8 cellular contexts compared by ENCODE assay signal in the genomic region with DNA sequence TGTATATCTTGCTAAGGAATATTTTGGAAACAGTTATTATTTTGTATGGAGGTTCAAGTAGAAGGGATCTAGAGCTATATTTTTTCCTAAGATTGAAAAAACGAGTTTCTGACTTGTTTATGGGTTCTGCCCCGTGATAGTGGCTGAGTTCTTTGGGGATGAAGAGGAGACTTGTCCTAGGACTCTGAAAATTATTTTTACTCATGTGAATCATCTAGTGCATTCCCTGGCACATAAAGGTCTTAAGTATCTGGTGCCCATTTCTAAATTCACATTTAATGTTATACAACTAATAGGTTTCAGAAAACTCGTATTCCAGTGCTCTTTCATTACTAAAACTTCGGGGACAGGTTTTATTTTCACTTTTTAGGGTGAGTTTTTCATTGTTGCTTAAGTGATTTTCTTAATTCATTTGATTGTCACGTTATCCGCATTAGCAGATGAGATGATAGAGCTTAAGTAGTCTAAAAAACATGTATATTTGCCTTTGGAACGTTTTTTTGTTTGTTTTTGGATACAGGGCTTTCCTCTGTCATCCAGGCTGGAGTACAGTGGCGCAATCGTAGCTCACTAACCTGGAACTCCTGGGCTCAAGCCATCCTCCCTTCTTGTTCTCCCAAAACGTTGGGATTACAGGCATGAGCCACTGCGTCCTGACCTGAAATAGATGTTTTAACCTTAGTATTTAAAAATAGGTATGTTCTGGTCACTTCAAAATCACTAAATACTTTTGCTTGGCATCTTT. TPM values are rescaled to one million over a fixed set of nuclear protein-coding genes. Genes with fewer than 3 reads are reported as not detected.
A peak's percentile ranks its signal among the peaks of the same experiment; 100 is the strongest.
DNase-seq lines count a peak whose midpoint lies in the region; ATAC-seq, FAIRE-seq and TF ChIP-seq lines count a peak whose summit lies in the region.

No MANE protein-coding gene starts in this region.

- peaks cover 28% of the 10 kb centered on the region for H3K4me1 Mint-ChIP-seq in memory B cell

- no peaks in the 10 kb centered on the region for H3K27me3 ChIP-seq in HUES48 (ENCODE audit: control insufficient read depth, insufficient read depth, low read length)
- H3K27me3 ChIP-seq in K562 (ENCODE audit: control insufficient read depth in 2 of 2, insufficient read depth in 2 of 2, low read length in 2 of 2): no peaks in the 10 kb centered on the region

- H2AFZ ChIP-seq in K562 (ENCODE audit: low read depth, low read length): peak overlapping the region; percentile 75

- no peaks in the 10 kb centered on the region for H4K20me1 ChIP-seq in K562 (replicated peaks; ENCODE audit: control insufficient read depth, insufficient read depth, low read length)

- CTCF ChIA-PET in A549 (lab: Yijun Ruan, JAX): interaction anchor here (0.7 to 0.9 kb wide), 2 partner anchors 35 to 1728 kb away, joined by 3 to 4 read pairs; no protein-coding TSS in a partner anchor
- CTCF ChIA-PET in K562 (lab: Yijun Ruan, JAX; ENCODE audit: low intra/inter-chr PET ratio): interaction anchor here (0.5 kb wide), 1 partner anchor 11 kb away, joined by 3 read pairs; no protein-coding TSS in a partner anchor

- POLR2A ChIA-PET in A549 (lab: Yijun Ruan, JAX) (no interaction called here), K562 (lab: Yijun Ruan, JAX) (interaction anchor here (0.8 to 1.5 kb wide), 5 partner anchors 9 to 251 kb away, joined by 3 to 6 read pairs (median 3); no protein-coding TSS in a partner anchor)

- H3K9me3 ChIP-seq in A549: no peaks in the 10 kb centered on the region
- H3K9me3 ChIP-seq in HUES48 (ENCODE audit: control insufficient read depth, insufficient read depth, low read length): no peaks in the 10 kb centered on the region
- no peaks in the 10 kb centered on the region for H3K9me3 ChIP-seq in K562 (replicated peaks; ENCODE audit: control insufficient read depth, insufficient read depth, low read depth, low read length)

- H3K4me1 ChIP-seq in A549 (peaks cover 22% of the 10 kb centered on the region; the same call in 2 of the 3 replicates), HUES48 (ENCODE audit: control insufficient read depth, insufficient read depth, low read length) (peaks cover 31% of the 10 kb centered on the region), K562 (replicated peaks in 1 of 2; ENCODE audit: control insufficient read depth in 2 of 2, insufficient read depth in 2 of 2, low read length in 2 of 2) (peaks cover 9 to 21% of the 10 kb centered on the region in 2 experiments)

- in situ Hi-C loops in K562 (cut with MboI): no loop called here

- no peaks in the 10 kb centered on the region for H3K27me3 Mint-ChIP-seq in memory B cell

- H3K4me2 ChIP-seq in A549: peak overlapping the region; percentile 93
- H3K4me2 ChIP-seq in K562 (ENCODE audit: insufficient read depth, low read length): peak overlapping the region; percentile 99

- BruUV-seq in K562 (replicated peaks; lab: Mats Ljungman, UMichigan): no TSS peak

- ATAC-seq in A549 (no peak), K562 (no peak), memory B cell (ENCODE audit: low read depth) (no peak), HG02623 (IDR thresholded peaks at IDR 0.05; ENCODE audit: unreplicated experiment) (no peak)

- FAIRE-seq in A549 (lab: Jason Lieb, UNC) (no peak), K562 (lab: Jason Lieb, UNC) (peak; percentile 40)

- no peak for TF ChIP-seq CTCF in A549 (IDR thresholded peaks at IDR 0.05)
- no peak for TF ChIP-seq CTCF in K562 (IDR thresholded peaks at IDR 0.05 in 2 of 3, conservative IDR thresholded peaks at IDR 0.05 in 1 of 3; ENCODE audit: insufficient read depth in 2 of 3, low read depth in 1 of 3, low read length in 3 of 3)

- H3K9ac ChIP-seq in HUES48 (ENCODE audit: low read depth, low read length) (0 out of 2 replicates have a peak overlapping the region, but pooled peaks have one; percentile 92), K562 (ENCODE audit: insufficient read depth in 1 of 2, low read depth in 2 of 2, low read length in 2 of 2) (peak overlapping the region; percentile 72 to 96; a peak in 3 of 4 replicates)

- H3K27ac Mint-ChIP-seq in memory B cell: peak overlapping the region; percentile 98

- 46% methylated on average over 11 of the region's 11 CpGs for WGBS in A549 (ENCODE audit: missing lambda C conversion rate)
- WGBS in K562 (ENCODE audit: insufficient coverage, low coverage, missing lambda C conversion rate): 15% methylated on average over 11 of the region's 11 CpGs

- H3K9me1 ChIP-seq in K562 (ENCODE audit: control insufficient read depth, insufficient read depth, low read length): no peaks in the 10 kb centered on the region

- H3K27ac ChIP-seq in A549 (peak overlapping the region in 1 of 2 experiments; percentile 99; a peak in 3 of 6 replicates), HUES48 (ENCODE audit: low read depth, low read length) (no peak overlapping the region), K562 (ENCODE audit: extremely low read depth, low read depth, low read length) (peak overlapping the region; percentile 94)

- peak overlapping the region; percentile 97 for H3K4me3 ChIP-seq in A549
- peak overlapping the region; percentile 86 for H3K4me3 ChIP-seq in HUES48 (ENCODE audit: low read depth, low read length)
- H3K4me3 ChIP-seq in K562: peak overlapping the region; percentile 83

- intact Hi-C loops in K562 (cut with micrococcal nuclease): loop anchor here (5.0 kb wide), 2 partner anchors 78 to 242 kb away; no protein-coding TSS in a partner anchor

- peak overlapping the region; percentile 92 for H3K4me3 Mint-ChIP-seq in memory B cell

- TF ChIP-seq EP300 in A549 (IDR thresholded peaks at IDR 0.05) (no peak), K562 (IDR thresholded peaks at IDR 0.05; ENCODE audit: low read length) (no peak)

- no peak for DNase-seq in A549 (ENCODE audit: low read depth in 1 of 2, low spot score in 1 of 2)
- no peak for DNase-seq in K562 (ENCODE audit: extremely low read depth in 1 of 4, low spot score in 3 of 4)
- DNase-seq in memory B cell (ENCODE audit: low spot score in 2 of 2): no peak
- DNase-seq in glomerular visceral epithelial cell (ENCODE audit: extremely low spot score): no peak
- DNase-seq in central memory CD4-positive, alpha-beta T cell: no peak
- DNase-seq in NCI-H2196 (lab: John Stamatoyannopoulos, UW; ENCODE audit: unreplicated experiment): no peak

- peaks cover 9% of the 10 kb centered on the region for H3K36me3 Mint-ChIP-seq in memory B cell

- peaks cover 76% of the 10 kb centered on the region for H3K79me2 ChIP-seq in K562 (ENCODE audit: control insufficient read depth, insufficient read depth, low read length)

- no peaks in the 10 kb centered on the region for H3K9me3 Mint-ChIP-seq in memory B cell

- TF ChIP-seq RAD21 in A549 (conservative IDR thresholded peaks at IDR 0.05 in 1 of 2, IDR thresholded peaks at IDR 0.05 in 1 of 2): no peak
- TF ChIP-seq RAD21 in K562 (CRISPR knock-in tag; conservative IDR thresholded peaks at IDR 0.05 in 1 of 2, IDR thresholded peaks at IDR 0.05 in 1 of 2): no peak

- H3K36me3 ChIP-seq in HUES48 (ENCODE audit: control insufficient read depth, insufficient read depth, low read length) (peaks cover 29% of the 10 kb centered on the region), K562 (ENCODE audit: control insufficient read depth, insufficient read depth, low read length) (peaks cover 30% of the 10 kb centered on the region)

- TF ChIP-seq POLR2A in A549 (IDR thresholded peaks at IDR 0.05; ENCODE audit: low read length): no peak
- TF ChIP-seq POLR2A in K562 (conservative IDR thresholded peaks at IDR 0.05): no peak

RNA-seq across cellular contexts. Expression of gene NFYA, which starts 2.1 kb away (rescaled TPM):
- polyA plus RNA-seq in A549 (2011; rRNA removed) (11.2 and 19.2 TPM in 2 replicates), A549 (2017; fragmentation: RNase III; extraction: RNeasy Plus Mini Kit Qiagen cat#74134 plus additional on column Dnase treatment) (15.7 to 17.0 TPM (median 16.2 TPM) in 3 replicates), K562 (2011; rRNA removed) (21.8 and 25.1 TPM in 2 replicates), K562 (2014; fragmentation: Illumina TruSeq; extraction: Trizol) (31.2 and 37.1 TPM in 2 replicates), K562 (2014; fragmentation: Nextera tagmentation; extraction: Ambion mirVana) (10 to 100 TPM in 1 of 2 experiments, 1 to 10 TPM in 1; 7.3 to 10.1 TPM), K562 (2014; rRNA removed) (21.9 and 22.7 TPM in 2 replicates)
- polyA plus RNA-seq in A549 (2012; cell fraction: cytosol; rRNA removed): 5.3 and 7.1 TPM in 2 replicates
- 5.1 and 5.3 TPM in 2 replicates for polyA plus RNA-seq in A549 (2012; cell fraction: nucleus; rRNA removed)
- 39.9 and 41.1 TPM in 2 replicates for polyA minus RNA-seq in A549 (2011; rRNA and poly(A)+ RNA removed)
- total RNA-seq in K562 (2011; cell fraction: chromatin; rRNA removed; ENCODE audit: low replicate concordance): 14.4 and 20.1 TPM in 2 replicates
- total RNA-seq in K562 (2011; cell fraction: nucleolus; rRNA removed): 8.7 and 9.7 TPM in 2 replicates
- total RNA-seq in K562 (2011; cell fraction: nucleoplasm; rRNA removed): 11.2 and 12.9 TPM in 2 replicates
- total RNA-seq in K562 (2014; rRNA removed) (18.6 and 23.8 TPM in 2 replicates), K562 (2014; rRNA removed; fragmentation: Illumina TruSeq; extraction: Trizol) (19.2 and 20.4 TPM in 2 replicates), K562 (2015; rRNA removed; fragmentation: Illumina TruSeq; extraction: Trizol) (24.4 and 26.6 TPM in 2 replicates), K562 (2021) (24.3 and 27.4 TPM in 2 replicates)
- polyA plus RNA-seq in K562 (2011; cell fraction: cytosol; rRNA removed): 24.0 and 24.5 TPM in 2 replicates
- 31.2 and 32.0 TPM in 2 replicates for polyA plus RNA-seq in K562 (2011; cell fraction: nucleus; rRNA removed)
- 18.8 and 30.1 TPM in 2 replicates for polyA plus RNA-seq in K562 (2012)
- 51.8 and 65.3 TPM in 2 replicates for polyA minus RNA-seq in K562 (2011; rRNA and poly(A)+ RNA removed)
- polyA minus RNA-seq in K562 (2011; cell fraction: cytosol; rRNA and poly(A)+ RNA removed): 24.0 and 33.8 TPM in 2 replicates
- polyA minus RNA-seq in K562 (2011; cell fraction: nucleus; rRNA and poly(A)+ RNA removed): 11.7 and 20.1 TPM in 2 replicates

RNA-seq across cellular contexts. Expression of gene OARD1, which starts 2.7 kb away (rescaled TPM):
- polyA plus RNA-seq in A549 (2011; rRNA removed) (15.6 and 21.4 TPM in 2 replicates), A549 (2017; fragmentation: RNase III; extraction: RNeasy Plus Mini Kit Qiagen cat#74134 plus additional on column Dnase treatment) (26.2 to 28.5 TPM (median 26.4 TPM) in 3 replicates), K562 (2011; rRNA removed) (38.4 and 45.7 TPM in 2 replicates), K562 (2014; fragmentation: Illumina TruSeq; extraction: Trizol) (63.2 and 65.8 TPM in 2 replicates), K562 (2014; fragmentation: Nextera tagmentation; extraction: Ambion mirVana) (10 to 100 TPM; 79.6 to 88.3 TPM), K562 (2014; rRNA removed) (70.3 and 71.6 TPM in 2 replicates)
- 4.8 and 5.1 TPM in 2 replicates for polyA plus RNA-seq in A549 (2012; cell fraction: cytosol; rRNA removed)
- 4.8 and 6.1 TPM in 2 replicates for polyA plus RNA-seq in A549 (2012; cell fraction: nucleus; rRNA removed)
- 6.2 and 7.8 TPM in 2 replicates for polyA minus RNA-seq in A549 (2011; rRNA and poly(A)+ RNA removed)
- total RNA-seq in K562 (2011; cell fraction: chromatin; rRNA removed; ENCODE audit: low replicate concordance): 23.6 and 48.3 TPM in 2 replicates
- 21.2 and 21.8 TPM in 2 replicates for total RNA-seq in K562 (2011; cell fraction: nucleolus; rRNA removed)
- total RNA-seq in K562 (2011; cell fraction: nucleoplasm; rRNA removed): 38.5 and 60.6 TPM in 2 replicates
- total RNA-seq in K562 (2014; rRNA removed) (32.7 and 49.3 TPM in 2 replicates), K562 (2014; rRNA removed; fragmentation: Illumina TruSeq; extraction: Trizol) (61.1 and 63.2 TPM in 2 replicates), K562 (2015; rRNA removed; fragmentation: Illumina TruSeq; extraction: Trizol) (56.2 and 60.8 TPM in 2 replicates), K562 (2021) (43.4 and 47.1 TPM in 2 replicates)
- 9.3 and 22.8 TPM in 2 replicates for polyA plus RNA-seq in K562 (2011; cell fraction: cytosol; rRNA removed)
- polyA plus RNA-seq in K562 (2011; cell fraction: nucleus; rRNA removed): 22.4 and 26.7 TPM in 2 replicates
- 51.9 and 66.7 TPM in 2 replicates for polyA plus RNA-seq in K562 (2012)
- 35.1 and 49.4 TPM in 2 replicates for polyA minus RNA-seq in K562 (2011; rRNA and poly(A)+ RNA removed)
- polyA minus RNA-seq in K562 (2011; cell fraction: cytosol; rRNA and poly(A)+ RNA removed): 7.8 and 10.4 TPM in 2 replicates
- 35.0 and 66.5 TPM in 2 replicates for polyA minus RNA-seq in K562 (2011; cell fraction: nucleus; rRNA and poly(A)+ RNA removed)

RNA-seq across cellular contexts. Expression of gene APOBEC2, which starts 21.9 kb away (rescaled TPM):
- polyA plus RNA-seq in A549 (2011; rRNA removed) (not detected in 2 replicates), A549 (2017; fragmentation: RNase III; extraction: RNeasy Plus Mini Kit Qiagen cat#74134 plus additional on column Dnase treatment) (not detected in 3 replicates), K562 (2011; rRNA removed) (not detected in 2 replicates), K562 (2014; fragmentation: Illumina TruSeq; extraction: Trizol) (not detected in 2 replicates), K562 (2014; fragmentation: Nextera tagmentation; extraction: Ambion mirVana) (1 to 10 TPM in 1 of 2 experiments, under 1 TPM in 1; 0.25 to 1.6 TPM), K562 (2014; rRNA removed) (not detected in 2 replicates)
- polyA plus RNA-seq in A549 (2012; cell fraction: cytosol; rRNA removed): not detected in 2 replicates
- not detected in 2 replicates for polyA plus RNA-seq in A549 (2012; cell fraction: nucleus; rRNA removed)
- polyA minus RNA-seq in A549 (2011; rRNA and poly(A)+ RNA removed): not detected in 2 replicates
- total RNA-seq in K562 (2011; cell fraction: chromatin; rRNA removed; ENCODE audit: low replicate concordance): not detected in 2 replicates
- total RNA-seq in K562 (2011; cell fraction: nucleolus; rRNA removed): not detected in 2 replicates
- total RNA-seq in K562 (2011; cell fraction: nucleoplasm; rRNA removed): not detected in 2 replicates
- total RNA-seq in K562 (2014; rRNA removed) (not detected in 2 replicates), K562 (2014; rRNA removed; fragmentation: Illumina TruSeq; extraction: Trizol) (not detected in 2 replicates), K562 (2015; rRNA removed; fragmentation: Illumina TruSeq; extraction: Trizol) (not detected in 2 replicates), K562 (2021) (not detected in 2 replicates)
- polyA plus RNA-seq in K562 (2011; cell fraction: cytosol; rRNA removed): not detected in 2 replicates
- polyA plus RNA-seq in K562 (2011; cell fraction: nucleus; rRNA removed): not detected in 2 replicates
- polyA plus RNA-seq in K562 (2012): 0.10 and 0.61 TPM in 2 replicates
- polyA minus RNA-seq in K562 (2011; rRNA and poly(A)+ RNA removed): not detected in 2 replicates
- not detected in 2 replicates for polyA minus RNA-seq in K562 (2011; cell fraction: cytosol; rRNA and poly(A)+ RNA removed)
- polyA minus RNA-seq in K562 (2011; cell fraction: nucleus; rRNA and poly(A)+ RNA removed): not detected in 2 replicates

RNA-seq across cellular contexts. Expression of gene TSPO2, which starts 32.6 kb away (rescaled TPM):
- polyA plus RNA-seq in A549 (2011; rRNA removed): not detected in 2 replicates
- polyA plus RNA-seq in A549 (2012; cell fraction: cytosol; rRNA removed): 0.08 and 0.17 TPM in 2 replicates
- not detected in 2 replicates for polyA plus RNA-seq in A549 (2012; cell fraction: nucleus; rRNA removed)
- not detected in 3 replicates for polyA plus RNA-seq in A549 (2017; fragmentation: RNase III; extraction: RNeasy Plus Mini Kit Qiagen cat#74134 plus additional on column Dnase treatment)
- polyA minus RNA-seq in A549 (2011; rRNA and poly(A)+ RNA removed): not detected in 2 replicates
- total RNA-seq in K562 (2011; cell fraction: chromatin; rRNA removed; ENCODE audit: low replicate concordance): not detected in 2 replicates
- total RNA-seq in K562 (2011; cell fraction: nucleolus; rRNA removed): not detected in 2 replicates
- total RNA-seq in K562 (2011; cell fraction: nucleoplasm; rRNA removed): not detected in 2 replicates
- not detected in 2 replicates for total RNA-seq in K562 (2014; rRNA removed)
- not detected in 2 replicates for total RNA-seq in K562 (2014; rRNA removed; fragmentation: Illumina TruSeq; extraction: Trizol)
- total RNA-seq in K562 (2015; rRNA removed; fragmentation: Illumina TruSeq; extraction: Trizol): not detected in 2 replicates
- total RNA-seq in K562 (2021): not detected in 2 replicates
- 0.12 TPM in 1 of 2 replicates, not detected in the other for polyA plus RNA-seq in K562 (2011; rRNA removed)
- polyA plus RNA-seq in K562 (2011; cell fraction: cytosol; rRNA removed): not detected in 2 replicates
- not detected in 2 replicates for polyA plus RNA-seq in K562 (2011; cell fraction: nucleus; rRNA removed)
- polyA plus RNA-seq in K562 (2012): 0.19 TPM in 1 of 2 replicates, not detected in the other
- polyA plus RNA-seq in K562 (2014; fragmentation: Illumina TruSeq; extraction: Trizol): not detected in 2 replicates
- not detected for polyA plus RNA-seq in K562 (2014; fragmentation: Nextera tagmentation; extraction: Ambion mirVana)
- polyA plus RNA-seq in K562 (2014; rRNA removed): not detected in 2 replicates
- not detected in 2 replicates for polyA minus RNA-seq in K562 (2011; rRNA and poly(A)+ RNA removed)
- not detected in 2 replicates for polyA minus RNA-seq in K562 (2011; cell fraction: cytosol; rRNA and poly(A)+ RNA removed)
- polyA minus RNA-seq in K562 (2011; cell fraction: nucleus; rRNA and poly(A)+ RNA removed): not detected in 2 replicates

RNA-seq across cellular contexts. Expression of gene UNC5CL, which starts 35.8 kb away (rescaled TPM):
- 2.2 and 2.8 TPM in 2 replicates for polyA plus RNA-seq in A549 (2011; rRNA removed)
- 1.2 and 1.5 TPM in 2 replicates for polyA plus RNA-seq in A549 (2012; cell fraction: cytosol; rRNA removed)
- 5.2 and 6.2 TPM in 2 replicates for polyA plus RNA-seq in A549 (2012; cell fraction: nucleus; rRNA removed)
- polyA plus RNA-seq in A549 (2017; fragmentation: RNase III; extraction: RNeasy Plus Mini Kit Qiagen cat#74134 plus additional on column Dnase treatment): 0.79 to 1.2 TPM (median 1.1 TPM) in 3 replicates
- polyA minus RNA-seq in A549 (2011; rRNA and poly(A)+ RNA removed): 1.2 and 1.3 TPM in 2 replicates
- total RNA-seq in K562 (2011; cell fraction: chromatin; rRNA removed; ENCODE audit: low replicate concordance): 2.7 and 3.1 TPM in 2 replicates
- 1.6 and 2.0 TPM in 2 replicates for total RNA-seq in K562 (2011; cell fraction: nucleolus; rRNA removed)
- 2.5 and 3.7 TPM in 2 replicates for total RNA-seq in K562 (2011; cell fraction: nucleoplasm; rRNA removed)
- 0.33 and 0.95 TPM in 2 replicates for total RNA-seq in K562 (2014; rRNA removed)
- 0.35 and 0.40 TPM in 2 replicates for total RNA-seq in K562 (2014; rRNA removed; fragmentation: Illumina TruSeq; extraction: Trizol)
- total RNA-seq in K562 (2015; rRNA removed; fragmentation: Illumina TruSeq; extraction: Trizol): 0.33 and 0.53 TPM in 2 replicates
- 0.64 and 0.78 TPM in 2 replicates for total RNA-seq in K562 (2021)
- polyA plus RNA-seq in K562 (2011; rRNA removed): 0.82 and 1.7 TPM in 2 replicates
- polyA plus RNA-seq in K562 (2011; cell fraction: cytosol; rRNA removed): 0.72 and 1.2 TPM in 2 replicates
- polyA plus RNA-seq in K562 (2011; cell fraction: nucleus; rRNA removed): 7.8 and 9.9 TPM in 2 replicates
- polyA plus RNA-seq in K562 (2012): 0.70 and 2.4 TPM in 2 replicates
- 0.59 and 0.80 TPM in 2 replicates for polyA plus RNA-seq in K562 (2014; fragmentation: Illumina TruSeq; extraction: Trizol)
- polyA plus RNA-seq in K562 (2014; fragmentation: Nextera tagmentation; extraction: Ambion mirVana): under 1 TPM in 1 of 2 experiments, not detected in 1; 0.07 TPM
- 1.8 TPM in 2 replicates for polyA plus RNA-seq in K562 (2014; rRNA removed)
- polyA minus RNA-seq in K562 (2011; rRNA and poly(A)+ RNA removed): 0.21 and 0.39 TPM in 2 replicates
- polyA minus RNA-seq in K562 (2011; cell fraction: cytosol; rRNA and poly(A)+ RNA removed): not detected in 2 replicates
- polyA minus RNA-seq in K562 (2011; cell fraction: nucleus; rRNA and poly(A)+ RNA removed): 1.5 and 2.4 TPM in 2 replicates

Comparison
In these comparisons a context has a peak if more than half of its experiments do, and no peak if none do; other contexts are left out.
1. Of the 35 proteins assayed by ChIP-seq in both K562 and A549: peak only in K562: CEBPB; only in A549: none; in both: none; in neither: 33; mixed calls (peak in some experiments, not most) for 1.